ENCODE assay signal across 13 cellular contexts in genomic region chr4:105808459-105809041, GRCh38.
DNase-seq lines count a peak whose midpoint lies in the region; ATAC-seq, FAIRE-seq and TF ChIP-seq lines count a peak whose summit lies in the region.
"Had no signal": no experiment of that assay in that cellular context is flagged by ENCODE, and none has a peak within 500 bp of the region (broad histone marks: within the 10 kb centered on the region; RNA-seq: fewer than 3 reads in every experiment).

No MANE protein-coding gene starts in this region.

- intact Hi-C loops in spleen (cut with DNase I; ENCODE audit: low total_unique reads), result no loop called here

- H3K27ac ChIP-seq in hepatocyte (peak overlapping the region; percentile 14), spleen (peak overlapping the region in 5 of 8 donors; percentile 5 to 28 (median 18))
- H3K27ac ChIP-seq: right atrium auricular region had no signal

- H3K4me3 Mint-ChIP-seq in activated T-helper 17 cell treated with anti-CD3 and anti-CD28 coated beads, Interleukin-2, amount 50 U/mL, for 72 hours, result no peak overlapping the region
- H3K4me3 Mint-ChIP-seq: activated CD8-positive, alpha-beta T cell treated with anti-CD3 and anti-CD28 coated beads for 36 hours had no signal

- H3K4me1 ChIP-seq in hepatocyte (ENCODE audit: insufficient read depth) (no peaks in the 10 kb centered on the region), spleen (no peaks in the 10 kb centered on the region)
- H3K4me1 ChIP-seq: right atrium auricular region had no signal

- H4K20me1 ChIP-seq in hepatocyte (ENCODE audit: insufficient read depth, poor library complexity, severe bottlenecking), result no peaks in the 10 kb centered on the region

- no peaks in the 10 kb centered on the region for H3K36me3 Mint-ChIP-seq in activated T-helper 17 cell treated with anti-CD3 and anti-CD28 coated beads, Interleukin-2, amount 50 U/mL, for 72 hours (ENCODE audit: low read depth)

- no peaks in the 10 kb centered on the region for H3K27me3 ChIP-seq in hepatocyte
- no peaks in the 10 kb centered on the region for H3K27me3 ChIP-seq in spleen (replicated peaks in 1 of 7)
- H3K27me3 ChIP-seq: right atrium auricular region had no signal

- H3K4me1 Mint-ChIP-seq in activated T-helper 17 cell treated with anti-CD3 and anti-CD28 coated beads, Interleukin-2, amount 50 U/mL, for 72 hours, result no peaks in the 10 kb centered on the region

- WGBS in hepatocyte (ENCODE audit: low lambda C conversion rate, missing lambda C conversion rate), result 50% methylated on average over 6 of the region's 6 CpGs
- WGBS in spleen, 5 donors, result 76 to 86% (median 85%) methylated on average over 6 of the region's 6 CpGs

- TF ChIP-seq CTCF in hepatocyte (IDR thresholded peaks at IDR 0.05; ENCODE audit: poor library complexity), result no peak
- TF ChIP-seq CTCF in spleen (IDR thresholded peaks at IDR 0.05 in 8 of 11, conservative IDR thresholded peaks at IDR 0.05 in 3 of 11), result no peak

- H3K36me3 ChIP-seq in hepatocyte (replicated peaks; ENCODE audit: insufficient read depth, low read depth), result no peaks in the 10 kb centered on the region
- H3K36me3 ChIP-seq in spleen, result no peaks in the 10 kb centered on the region
- H3K36me3 ChIP-seq: right atrium auricular region had no signal

- H3K79me2 ChIP-seq in hepatocyte, result no peaks in the 10 kb centered on the region

- DNase-seq in H54 (ENCODE audit: insufficient read length, low spot score) (no peak), amniotic epithelial cell (ENCODE audit: low read depth) (peak; percentile 84), hepatocyte (ENCODE audit: low spot score) (peak; percentile 10), spleen (no peak), NCI-H1436 (lab: John Stamatoyannopoulos, UW) (no peak)
- DNase-seq: activated CD8-positive, alpha-beta T cell treated with anti-CD3 and anti-CD28 coated beads for 36 hours; NCI-H1105 had no signal

- H2AFZ ChIP-seq in hepatocyte, result no peak overlapping the region

- H3K4me3 ChIP-seq in hepatocyte (no peak overlapping the region), spleen (peak overlapping the region in 1 of 8 donors; percentile 24)

- H3K4me2 ChIP-seq in hepatocyte, result peak overlapping the region; percentile 70

- TF ChIP-seq POLR2A in H54 (IDR thresholded peaks at IDR 0.05; ENCODE audit: low read depth, low read length), result no peak
- TF ChIP-seq POLR2A in spleen (IDR thresholded peaks at IDR 0.05), result no peak

- no peaks in the 10 kb centered on the region for H3K27me3 Mint-ChIP-seq in activated T-helper 17 cell treated with anti-CD3 and anti-CD28 coated beads, Interleukin-2, amount 50 U/mL, for 72 hours
- H3K27me3 Mint-ChIP-seq: activated CD8-positive, alpha-beta T cell treated with anti-CD3 and anti-CD28 coated beads for 36 hours had no signal

- no peak overlapping the region for H3K27ac Mint-ChIP-seq in activated T-helper 17 cell treated with anti-CD3 and anti-CD28 coated beads, Interleukin-2, amount 50 U/mL, for 72 hours
- H3K27ac Mint-ChIP-seq: activated CD8-positive, alpha-beta T cell treated with anti-CD3 and anti-CD28 coated beads for 36 hours had no signal

- H3K9me3 ChIP-seq in hepatocyte (ENCODE audit: low read depth) (no peaks in the 10 kb centered on the region), spleen (no peaks in the 10 kb centered on the region)
- H3K9me3 ChIP-seq: right atrium auricular region had no signal

- no peaks in the 10 kb centered on the region for H3K9me2 ChIP-seq in hepatocyte (replicated peaks; ENCODE audit: insufficient read depth)

- no peaks in the 10 kb centered on the region for H3K9me3 Mint-ChIP-seq in activated T-helper 17 cell treated with anti-CD3 and anti-CD28 coated beads, Interleukin-2, amount 50 U/mL, for 72 hours
- H3K9me3 Mint-ChIP-seq: activated CD8-positive, alpha-beta T cell treated with anti-CD3 and anti-CD28 coated beads for 36 hours had no signal

- peak; percentile 78 for FAIRE-seq in H54 (lab: Jason Lieb, UNC)
- FAIRE-seq: colon had no signal

- no peak for ATAC-seq in activated CD4-positive, CD25-positive, alpha-beta regulatory T cell treated with anti-CD3 and anti-CD28 coated beads, Interleukin-2, amount 50 U/mL, for 24 hours
- ATAC-seq in activated T-helper 17 cell treated with anti-CD3 and anti-CD28 coated beads, Interleukin-2, amount 50 U/mL, for 72 hours (replicated peaks), result no peak
- no peak for ATAC-seq in GM19395 (IDR thresholded peaks at IDR 0.05; ENCODE audit: unreplicated experiment)
- ATAC-seq: activated CD8-positive, alpha-beta T cell treated with anti-CD3 and anti-CD28 coated beads for 36 hours; Panc1 had no signal

Comparison
In these comparisons a context has a peak if more than half of its experiments do, and no peak if none do; other contexts are left out.
1. DNase-seq: peak in amniotic epithelial cell (single experiment) and hepatocyte (single experiment); none in H54 (single experiment), spleen (single experiment) and NCI-H1436 (single experiment).